ENCODE assay signal across 2 cellular contexts in the genomic region with DNA sequence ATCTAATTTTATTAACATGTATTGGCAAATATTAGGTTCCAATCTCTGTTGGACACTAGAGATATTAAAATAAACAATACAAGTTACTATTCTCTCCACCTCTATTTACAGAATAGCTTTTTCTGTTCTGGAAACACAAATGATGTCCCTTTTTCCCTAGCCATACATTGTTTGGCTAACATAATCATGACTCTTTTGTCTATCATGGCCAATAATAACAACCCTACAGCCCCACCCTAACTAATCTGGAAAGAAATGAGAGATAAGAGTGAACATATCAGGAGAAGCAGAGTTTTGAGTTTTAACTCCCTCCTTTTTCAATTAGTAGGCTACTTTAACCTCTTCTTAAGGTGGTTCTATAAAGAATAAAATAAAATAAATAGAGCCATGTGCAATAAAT.
TF ChIP-seq lines count a peak whose summit lies in the region.

No MANE protein-coding gene starts in this region.

TF ChIP-seq in SK-N-SH, 30 proteins besides CTCF, POLR2A, EP300 and RAD21 (continued from another document):
- no peak for TF ChIP-seq MEF2A (IDR thresholded peaks at IDR 0.05; ENCODE audit: borderline replicate concordance, low read depth)
- TF ChIP-seq, protein P1, sequence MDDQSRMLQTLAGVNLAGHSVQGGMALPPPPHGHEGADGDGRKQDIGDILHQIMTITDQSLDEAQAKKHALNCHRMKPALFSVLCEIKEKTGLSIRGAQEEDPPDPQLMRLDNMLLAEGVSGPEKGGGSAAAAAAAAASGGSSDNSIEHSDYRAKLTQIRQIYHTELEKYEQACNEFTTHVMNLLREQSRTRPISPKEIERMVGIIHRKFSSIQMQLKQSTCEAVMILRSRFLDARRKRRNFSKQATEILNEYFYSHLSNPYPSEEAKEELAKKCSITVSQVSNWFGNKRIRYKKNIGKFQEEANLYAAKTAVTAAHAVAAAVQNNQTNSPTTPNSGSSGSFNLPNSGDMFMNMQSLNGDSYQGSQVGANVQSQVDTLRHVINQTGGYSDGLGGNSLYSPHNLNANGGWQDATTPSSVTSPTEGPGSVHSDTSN (IDR thresholded peaks at IDR 0.05) = no peak
- TF ChIP-seq TEAD4 (IDR thresholded peaks at IDR 0.05; ENCODE audit: borderline replicate concordance, insufficient read depth) = no peak
- TF ChIP-seq FOSL2 (IDR thresholded peaks at IDR 0.05; ENCODE audit: borderline replicate concordance, low read depth) = no peak
- no peak for TF ChIP-seq JUND (IDR thresholded peaks at IDR 0.05)

TF ChIP-seq in SK-N-SH treated with all-trans-retinoic acid at 6 μM for 48 hours, 23 proteins besides CTCF, POLR2A, EP300 and RAD21 (continued from another document):
- TF ChIP-seq, protein P2, sequence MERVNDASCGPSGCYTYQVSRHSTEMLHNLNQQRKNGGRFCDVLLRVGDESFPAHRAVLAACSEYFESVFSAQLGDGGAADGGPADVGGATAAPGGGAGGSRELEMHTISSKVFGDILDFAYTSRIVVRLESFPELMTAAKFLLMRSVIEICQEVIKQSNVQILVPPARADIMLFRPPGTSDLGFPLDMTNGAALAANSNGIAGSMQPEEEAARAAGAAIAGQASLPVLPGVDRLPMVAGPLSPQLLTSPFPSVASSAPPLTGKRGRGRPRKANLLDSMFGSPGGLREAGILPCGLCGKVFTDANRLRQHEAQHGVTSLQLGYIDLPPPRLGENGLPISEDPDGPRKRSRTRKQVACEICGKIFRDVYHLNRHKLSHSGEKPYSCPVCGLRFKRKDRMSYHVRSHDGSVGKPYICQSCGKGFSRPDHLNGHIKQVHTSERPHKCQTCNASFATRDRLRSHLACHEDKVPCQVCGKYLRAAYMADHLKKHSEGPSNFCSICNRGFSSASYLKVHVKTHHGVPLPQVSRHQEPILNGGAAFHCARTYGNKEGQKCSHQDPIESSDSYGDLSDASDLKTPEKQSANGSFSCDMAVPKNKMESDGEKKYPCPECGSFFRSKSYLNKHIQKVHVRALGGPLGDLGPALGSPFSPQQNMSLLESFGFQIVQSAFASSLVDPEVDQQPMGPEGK (CRISPR knock-in tag; IDR thresholded peaks at IDR 0.05; ENCODE audit: borderline replicate concordance) = no peak
- no peak for TF ChIP-seq PPARA (CRISPR knock-in tag; IDR thresholded peaks at IDR 0.05; ENCODE audit: borderline replicate concordance)
- TF ChIP-seq BACH2 (CRISPR knock-in tag; IDR thresholded peaks at IDR 0.05; ENCODE audit: borderline replicate concordance) = no peak
- TF ChIP-seq OSR1 (CRISPR knock-in tag; IDR thresholded peaks at IDR 0.05) = no peak
- TF ChIP-seq TOX (CRISPR knock-in tag; IDR thresholded peaks at IDR 0.05; ENCODE audit: borderline replicate concordance) = no peak
